28 cellular contexts compared by ENCODE assay signal in the genomic region with DNA sequence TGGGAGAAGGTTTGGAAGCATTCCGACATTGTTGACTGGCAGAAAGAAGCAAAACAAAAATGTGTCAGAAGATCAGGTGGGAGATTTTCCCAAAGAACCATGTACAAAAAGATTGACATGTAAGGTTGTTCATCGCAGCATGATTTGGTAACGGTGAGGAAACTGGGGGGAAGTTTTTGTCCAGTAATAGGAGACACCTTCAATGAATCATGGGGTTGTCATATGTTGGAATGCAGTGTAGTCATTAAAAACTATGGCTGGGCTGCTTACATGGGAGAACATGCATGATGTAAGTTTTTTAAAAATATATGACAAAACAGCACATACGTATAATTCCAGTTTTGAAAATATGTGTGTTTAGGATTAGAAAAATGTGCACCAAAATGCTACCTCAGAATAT. TPM values are rescaled to one million over a fixed set of nuclear protein-coding genes. Genes with fewer than 3 reads are reported as not detected.
DNase-seq lines count a peak whose midpoint lies in the region; ATAC-seq, FAIRE-seq and TF ChIP-seq lines count a peak whose summit lies in the region.
"Had no signal": no experiment of that assay in that cellular context is flagged by ENCODE, and none has a peak within 500 bp of the region (broad histone marks: within the 10 kb centered on the region; RNA-seq: fewer than 3 reads in every experiment).

No MANE protein-coding gene starts in this region.

- no peaks in the 10 kb centered on the region for H3K4me1 Mint-ChIP-seq in activated T-cell treated with anti-CD3 and anti-CD28 coated beads, Interleukin-2, amount 50 U/mL, for 4 hours (ENCODE audit: low read depth)
- H3K4me1 Mint-ChIP-seq: CD8-positive, alpha-beta memory T cell had no signal

- H3K27me3 ChIP-seq in mammary epithelial cell (ENCODE audit: insufficient read depth, low read length) (peaks cover 32% of the 10 kb centered on the region), keratinocyte (ENCODE audit: control insufficient read depth, extremely low read depth, insufficient read depth, low read length) (peaks cover 71% of the 10 kb centered on the region)

- no peaks in the 10 kb centered on the region for H3K36me3 Mint-ChIP-seq in activated T-cell treated with anti-CD3 and anti-CD28 coated beads, Interleukin-2, amount 50 U/mL, for 4 hours (ENCODE audit: insufficient read depth)
- H3K36me3 Mint-ChIP-seq: CD8-positive, alpha-beta memory T cell had no signal

- H3K36me3 ChIP-seq in mammary epithelial cell (ENCODE audit: insufficient read depth, low read length) (no peaks in the 10 kb centered on the region), keratinocyte (ENCODE audit: control insufficient read depth in 2 of 2, extremely low read depth in 1 of 2, insufficient read depth in 2 of 2, low read length in 2 of 2) (no peaks in the 10 kb centered on the region)

- H3K4me1 ChIP-seq in mammary epithelial cell (ENCODE audit: insufficient read depth, low read length) (no peaks in the 10 kb centered on the region), keratinocyte (ENCODE audit: control insufficient read depth, extremely low read depth, insufficient read depth, low read length) (peaks cover 8% of the 10 kb centered on the region)

- no TSS peak for BruUV-seq in mammary epithelial cell (replicated peaks; lab: Mats Ljungman, UMichigan)

- H2AFZ ChIP-seq in mammary epithelial cell (ENCODE audit: low read depth, low read length) (no peak overlapping the region), keratinocyte (ENCODE audit: control insufficient read depth, low read length) (no peak overlapping the region)

- H3K9me1 ChIP-seq in keratinocyte (ENCODE audit: control insufficient read depth, extremely low read depth, insufficient read depth, low read length): no peaks in the 10 kb centered on the region

- 82% methylated on average over 4 of the region's 4 CpGs for WGBS in mammary epithelial cell (ENCODE audit: low coverage, missing lambda C conversion rate)

- dilution Hi-C loops in mammary epithelial cell (cut with HindIII; ENCODE audit: low sequenced_read_pairs): no loop called here
- dilution Hi-C loops in keratinocyte (cut with MboI; ENCODE audit: extremely low pct_ligation_motif_present, low sequenced_read_pairs): no loop called here

- no peak for ATAC-seq in activated T-cell treated with anti-CD3 and anti-CD28 coated beads, Interleukin-2, amount 50 U/mL, for 4 hours
- ATAC-seq: HepG2, K562, Panc1, Right ventricle myocardium inferior had no signal

- H3K79me2 ChIP-seq in mammary epithelial cell (ENCODE audit: insufficient read depth, low read length) (no peaks in the 10 kb centered on the region), keratinocyte (ENCODE audit: control insufficient read depth, insufficient read depth, low read length) (no peaks in the 10 kb centered on the region)

- CTCF ChIA-PET in mammary epithelial cell (lab: Charles Lee; ENCODE audit: low non-redundant PET): no interaction called here

- H3K27ac ChIP-seq in mammary epithelial cell (ENCODE audit: insufficient read depth, low read depth, low read length) (no peak overlapping the region), keratinocyte (ENCODE audit: control insufficient read depth, insufficient read depth, low read length) (no peak overlapping the region)
- H3K27ac ChIP-seq: C4-2B had no signal

- intact Hi-C loops in mammary epithelial cell (cut with micrococcal nuclease): no loop called here

- TF ChIP-seq CTCF in mammary epithelial cell (conservative IDR thresholded peaks at IDR 0.05 in 1 of 2, IDR thresholded peaks at IDR 0.05 in 1 of 2; ENCODE audit: extremely low read depth in 1 of 2, insufficient read depth in 1 of 2, low read depth in 1 of 2, low read length in 2 of 2) (no peak), keratinocyte (optimal IDR thresholded peaks at IDR 0.05 in 1 of 3, IDR thresholded peaks at IDR 0.05 in 1 of 3, conservative IDR thresholded peaks at IDR 0.05 in 1 of 3; ENCODE audit: extremely low read depth in 1 of 3, insufficient read depth in 2 of 3, low read length in 3 of 3) (no peak)

- H3K9ac ChIP-seq in mammary epithelial cell (ENCODE audit: insufficient read depth, low read length) (no peak overlapping the region), keratinocyte (ENCODE audit: control insufficient read depth, extremely low read depth, insufficient read depth, low read length) (no peak overlapping the region)

- DNase-seq in ELR (ENCODE audit: low read depth) (peak; percentile 49), HS-5 (ENCODE audit: low read depth) (peak; percentile 14), mammary epithelial cell (peak; percentile 32), keratinocyte (ENCODE audit: low read depth, low spot score) (no peak), NCI-H226 (no peak)
- no peak for DNase-seq in activated T-cell treated with anti-CD3 and anti-CD28 coated beads, Interleukin-2, amount 50 U/mL, for 1 hour
- no peak for DNase-seq in activated T-cell treated with anti-CD3 and anti-CD28 coated beads, Interleukin-2, amount 50 U/mL, for 4 hours
- DNase-seq: AML-193; Calu3; CD8-positive, alpha-beta memory T cell; GF-D8; NCI-H1092; NCI-H1436; NCI-H187 treated with DMSO at 0.1 percent for 48 hours; NCI-H2107; NCI-H510A treated with DMSO at 0.1 percent for 48 hours; NCI-H748 treated with DMSO at 0.1 percent for 48 hours had no signal

- no peak overlapping the region for H3K4me3 ChIP-seq in mammary epithelial cell (replicated peaks in 1 of 3; ENCODE audit: insufficient read depth in 1 of 3, low read depth in 2 of 3, low read length in 3 of 3)
- no peak overlapping the region for H3K4me3 ChIP-seq in keratinocyte (ENCODE audit: control insufficient read depth in 2 of 3, extremely low read depth in 1 of 3, insufficient read depth in 2 of 3, low read depth in 1 of 3, low read length in 3 of 3)
- H3K4me3 ChIP-seq: K562 had no signal

- peak; percentile 9 for FAIRE-seq in keratinocyte (lab: Jason Lieb, UNC)
- FAIRE-seq: GM19239, HepG2, K562 had no signal

- H3K9me3 ChIP-seq in mammary epithelial cell (replicated peaks; ENCODE audit: insufficient read depth, low read length) (no peaks in the 10 kb centered on the region), keratinocyte (ENCODE audit: control insufficient read depth, low read depth, low read length) (no peaks in the 10 kb centered on the region)

- H4K20me1 ChIP-seq in mammary epithelial cell (ENCODE audit: insufficient read depth, low read length) (no peaks in the 10 kb centered on the region), keratinocyte (ENCODE audit: control insufficient read depth, extremely low read depth, insufficient read depth, low read length) (no peaks in the 10 kb centered on the region)

- peaks cover 23% of the 10 kb centered on the region for H3K27me3 Mint-ChIP-seq in activated T-cell treated with anti-CD3 and anti-CD28 coated beads, Interleukin-2, amount 50 U/mL, for 4 hours (ENCODE audit: low read depth)

- H3K4me2 ChIP-seq in mammary epithelial cell (ENCODE audit: insufficient read depth, low read depth, low read length) (no peak overlapping the region), keratinocyte (ENCODE audit: control insufficient read depth, extremely low read depth, insufficient read depth, low read depth, low read length) (no peak overlapping the region)

- in situ Hi-C loops in mammary epithelial cell (cut with MboI; ENCODE audit: low sequenced_read_pairs in 2 of 2): no loop called here

- H3K9me3 Mint-ChIP-seq in activated T-cell treated with anti-CD3 and anti-CD28 coated beads, Interleukin-2, amount 50 U/mL, for 4 hours: no peaks in the 10 kb centered on the region
- H3K9me3 Mint-ChIP-seq: CD8-positive, alpha-beta memory T cell had no signal

- no peak overlapping the region for H3K4me3 Mint-ChIP-seq in activated T-cell treated with anti-CD3 and anti-CD28 coated beads, Interleukin-2, amount 50 U/mL, for 4 hours
- H3K4me3 Mint-ChIP-seq: CD8-positive, alpha-beta memory T cell had no signal

RNA-seq across cellular contexts. Expression of gene HSD17B3, which starts 50.5 kb away (rescaled TPM):
- not detected for total RNA-seq in mammary epithelial cell
- 0.05 TPM for polyA plus RNA-seq in mammary epithelial cell
- polyA minus RNA-seq in mammary epithelial cell: not detected
- polyA plus RNA-seq in keratinocyte: 0.10 to 0.17 TPM in 2 of 3 replicates, not detected in the other
- 0.71 TPM for polyA plus RNA-seq in keratinocyte (2011; ENCODE audit: low read depth)
- 0.13 TPM in 1 of 2 replicates, not detected in the other for polyA plus RNA-seq in keratinocyte (2011; cell fraction: cytosol; rRNA removed)
- 1.1 and 1.4 TPM in 2 replicates for polyA plus RNA-seq in keratinocyte (2011; cell fraction: nucleus; rRNA removed)
- 0.63 TPM in 1 of 2 replicates, not detected in the other for polyA plus RNA-seq in keratinocyte (2012; ENCODE audit: low replicate concordance)
- 0.40 TPM in 1 of 3 replicates, not detected in the others for polyA minus RNA-seq in keratinocyte
- polyA minus RNA-seq in keratinocyte (2011; cell fraction: cytosol; rRNA and poly(A)+ RNA removed): not detected
- 0.54 TPM in 1 of 2 replicates, not detected in the other for polyA minus RNA-seq in keratinocyte (2011; cell fraction: nucleus; rRNA and poly(A)+ RNA removed)
- total RNA-seq in activated T-cell treated with anti-CD3 and anti-CD28 coated beads, Interleukin-2, amount 50 U/mL, for 4 hours: not detected
- total RNA-seq: A172, Daoy, H4, HepG2, K562, LHCN-M2, SK-MEL-5 had no signal
- polyA plus RNA-seq: CD8-positive, alpha-beta memory T cell; K562 had no signal

Comparison
In these comparisons a context has a peak if more than half of its experiments do, and no peak if none do; other contexts are left out.
1. DNase-seq: peak in ELR (single experiment), HS-5 (single experiment) and mammary epithelial cell (single experiment); none in keratinocyte (single experiment), NCI-H226 (single experiment), activated T-cell treated with anti-CD3 and anti-CD28 coated beads, Interleukin-2, amount 50 U/mL, for 1 hour (single experiment) and activated T-cell treated with anti-CD3 and anti-CD28 coated beads, Interleukin-2, amount 50 U/mL, for 4 hours (single experiment).